Comparison of ENCODE assay signal across 17 cellular contexts in genomic region chr6:139425780-139426179, GRCh38. TPM values are rescaled to one million over a fixed set of nuclear protein-coding genes. Genes with fewer than 3 reads are reported as not detected.
DNase-seq lines count a peak whose midpoint lies in the region; ATAC-seq and TF ChIP-seq lines count a peak whose summit lies in the region.
"Had no signal": no experiment of that assay in that cellular context is flagged by ENCODE, and none has a peak within 500 bp of the region (broad histone marks: within the 10 kb centered on the region; RNA-seq: fewer than 3 reads in every experiment).

No MANE protein-coding gene starts in this region.

- no peaks in the 10 kb centered on the region; the same call in 1 of the 2 replicates for H3K9me3 ChIP-seq in PC-9 (ENCODE audit: insufficient read depth, low read depth)
- H3K9me3 ChIP-seq in neural progenitor cell (ENCODE audit: low read depth) = no peaks in the 10 kb centered on the region
- H3K9me3 ChIP-seq in sigmoid colon = no peaks in the 10 kb centered on the region

- POLR2A ChIA-PET in PC-9 (lab: Charles Lee; ENCODE audit: unreplicated experiment) = interaction anchor here (0.6 kb wide), 1 partner anchor 143 kb away, joined by 4 read pairs; no protein-coding TSS in a partner anchor

- H3F3A ChIP-seq in GM23338 (replicated peaks; ENCODE audit: low read depth) = no peaks in the 10 kb centered on the region
- no peaks in the 10 kb centered on the region for H3F3A ChIP-seq in PC-9 (ENCODE audit: insufficient read depth, low read depth)
- H3F3A ChIP-seq in neural progenitor cell (ENCODE audit: low read depth) = peaks cover 6% of the 10 kb centered on the region

- H3K4me1 ChIP-seq in GM23338 (ENCODE audit: insufficient read depth) = peaks cover 11% of the 10 kb centered on the region
- H3K4me1 ChIP-seq in PC-9 (replicated peaks; ENCODE audit: insufficient read depth) = peaks cover 7% of the 10 kb centered on the region; the same call in 1 of the 2 replicates
- peaks cover 17% of the 10 kb centered on the region for H3K4me1 ChIP-seq in neural progenitor cell
- H3K4me1 ChIP-seq in sigmoid colon = peaks cover 0 to 14% (median 6%) of the 10 kb centered on the region in 4 donors

- ATAC-seq in GM23338 = no peak
- no peak for ATAC-seq in GM21447 (IDR thresholded peaks at IDR 0.05; ENCODE audit: unreplicated experiment)
- ATAC-seq: HCT116 had no signal

- no peaks in the 10 kb centered on the region for H4K20me1 ChIP-seq in GM23338 (replicated peaks; ENCODE audit: insufficient read depth)
- no peaks in the 10 kb centered on the region for H4K20me1 ChIP-seq in PC-9 (ENCODE audit: insufficient read depth)
- H4K20me1 ChIP-seq in neural progenitor cell (ENCODE audit: low read depth) = no peaks in the 10 kb centered on the region

- TF ChIP-seq POLR2A in sigmoid colon (IDR thresholded peaks at IDR 0.05) = no peak

- H3K4me3 ChIP-seq in GM23338 = no peak overlapping the region
- H3K4me3 ChIP-seq in PC-9 = no peak overlapping the region
- H3K4me3 ChIP-seq in neural progenitor cell = no peak overlapping the region
- H3K4me3 ChIP-seq in sigmoid colon = no peak overlapping the region
- H3K4me3 ChIP-seq: SK-N-MC had no signal

- H3K27me3 ChIP-seq in GM23338 (ENCODE audit: insufficient read depth) = no peaks in the 10 kb centered on the region
- H3K27me3 ChIP-seq in PC-9 (ENCODE audit: insufficient read depth, low read depth) = no peaks in the 10 kb centered on the region
- H3K27me3 ChIP-seq in neural progenitor cell = no peaks in the 10 kb centered on the region
- H3K27me3 ChIP-seq in sigmoid colon = no peaks in the 10 kb centered on the region

- H3K9ac ChIP-seq in neural progenitor cell = no peak overlapping the region

- CTCF ChIA-PET in PC-9 (lab: Charles Lee) = interaction anchor here (0.7 kb wide), 1 partner anchor 164 kb away, joined by 3 read pairs; no protein-coding TSS in a partner anchor

- H3K27me3 Mint-ChIP-seq in GM23338 (ENCODE audit: insufficient read depth, low read depth, poor library complexity) = peaks cover 4% of the 10 kb centered on the region
- H3K27me3 Mint-ChIP-seq in neural progenitor cell (ENCODE audit: insufficient read depth, low read depth) = peaks cover 9% of the 10 kb centered on the region

- H3K27ac Mint-ChIP-seq in GM23338 (no peak overlapping the region), neural progenitor cell (no peak overlapping the region)
- H3K27ac Mint-ChIP-seq: T-helper 2 cell treated with Interferon-gamma antibody and Interleukin-4, amounts not matched to agents 5 μg/mL and 100 μg/mL, for 36 hours had no signal

- H3K79me2 ChIP-seq in GM23338 (replicated peaks; ENCODE audit: insufficient read depth) (no peaks in the 10 kb centered on the region), PC-9 (ENCODE audit: low read depth) (no peaks in the 10 kb centered on the region), neural progenitor cell (ENCODE audit: low read depth) (no peaks in the 10 kb centered on the region)

- H3K4me3 Mint-ChIP-seq in GM23338 (no peak overlapping the region), neural progenitor cell (no peak overlapping the region)
- H3K4me3 Mint-ChIP-seq: CD8-positive, alpha-beta memory T cell; T-helper 2 cell treated with Interferon-gamma antibody and Interleukin-4, amounts not matched to agents 5 μg/mL and 100 μg/mL, for 36 hours had no signal

- 79 to 91% methylated on average over 2 of the region's 2 CpGs for WGBS in sigmoid colon, 2 donors

- no peaks in the 10 kb centered on the region for H3K36me3 Mint-ChIP-seq in GM23338 (ENCODE audit: low read depth)
- H3K36me3 Mint-ChIP-seq in neural progenitor cell = no peaks in the 10 kb centered on the region
- H3K36me3 Mint-ChIP-seq: CD8-positive, alpha-beta memory T cell had no signal

- no peak for TF ChIP-seq EP300 in sigmoid colon (IDR thresholded peaks at IDR 0.05)

- H3K36me3 ChIP-seq in GM23338 (ENCODE audit: insufficient read depth) = no peaks in the 10 kb centered on the region
- no peaks in the 10 kb centered on the region for H3K36me3 ChIP-seq in PC-9 (ENCODE audit: low read depth)
- H3K36me3 ChIP-seq in neural progenitor cell = no peaks in the 10 kb centered on the region
- H3K36me3 ChIP-seq in sigmoid colon = no peaks in the 10 kb centered on the region

- BruUV-seq in PC-9 (replicated peaks; lab: Mats Ljungman, UMichigan) = no TSS peak

- peaks cover 14% of the 10 kb centered on the region; the same call in 2 of the 3 replicates for H3K4me1 Mint-ChIP-seq in GM23338
- peaks cover 46% of the 10 kb centered on the region for H3K4me1 Mint-ChIP-seq in neural progenitor cell
- H3K4me1 Mint-ChIP-seq: CD8-positive, alpha-beta memory T cell had no signal

- H3K4me2 ChIP-seq in GM23338 (0 out of 2 replicates have a peak overlapping the region, but pooled peaks have one; percentile 8), PC-9 (no peak overlapping the region), neural progenitor cell (no peak overlapping the region)

- H3K9me3 Mint-ChIP-seq in GM23338 (no peaks in the 10 kb centered on the region), neural progenitor cell (no peaks in the 10 kb centered on the region)
- H3K9me3 Mint-ChIP-seq: CD8-positive, alpha-beta memory T cell; T-helper 2 cell treated with Interferon-gamma antibody and Interleukin-4, amounts not matched to agents 5 μg/mL and 100 μg/mL, for 36 hours had no signal

- intact Hi-C loops in PC-9 (cut with micrococcal nuclease; ENCODE audit: unreplicated experiment) (no loop called here), sigmoid colon (cut with DNase I) (no loop called here)

- H2AFZ ChIP-seq in GM23338 (peak overlapping the region; percentile 29; the same call in 1 of the 2 replicates), PC-9 (peak overlapping the region; percentile 24; the same call in 1 of the 2 replicates), neural progenitor cell (replicated peaks) (peak overlapping the region; percentile 38)

- H3K9me2 ChIP-seq in GM23338 (ENCODE audit: insufficient read depth) (no peaks in the 10 kb centered on the region; the same call in 1 of the 2 replicates), PC-9 (ENCODE audit: insufficient read depth) (no peaks in the 10 kb centered on the region)

- TF ChIP-seq CTCF in GM23338 (conservative IDR thresholded peaks at IDR 0.05; ENCODE audit: low read depth in 2 of 2) = no peak
- no peak for TF ChIP-seq CTCF in PC-9 (conservative IDR thresholded peaks at IDR 0.05)
- no peak for TF ChIP-seq CTCF in neural progenitor cell (IDR thresholded peaks at IDR 0.05)
- no peak for TF ChIP-seq CTCF in sigmoid colon (IDR thresholded peaks at IDR 0.05)

- no peak overlapping the region for H3K27ac ChIP-seq in GM23338 (ENCODE audit: low read depth)
- H3K27ac ChIP-seq in PC-9 = 0 out of 2 replicates have a peak overlapping the region, but pooled peaks have one; percentile 3
- H3K27ac ChIP-seq in neural progenitor cell = no peak overlapping the region
- no peak overlapping the region for H3K27ac ChIP-seq in sigmoid colon
- H3K27ac ChIP-seq: SK-N-MC had no signal

- DNase-seq in GM23338 (ENCODE audit: low spot score) (no peak), NCI-H146 treated with DMSO at 0.1 percent for 48 hours (lab: John Stamatoyannopoulos, UW; ENCODE audit: unreplicated experiment) (peak; percentile 58), PC-9 (peak in 1 of 2 experiments; percentile 59), neural progenitor cell (ENCODE audit: low spot score) (no peak), EL (no peak), NCI-H524 treated with DMSO at 0.1 percent for 48 hours (lab: John Stamatoyannopoulos, UW) (no peak), sigmoid colon (no peak)
- DNase-seq: C1 segment of cervical spinal cord; CD8-positive, alpha-beta memory T cell; NCI-H1105; NCI-H2029; NCI-H226; Right ventricle myocardium superior had no signal

TF ChIP-seq in GM23338, 12 proteins besides CTCF, POLR2A, EP300 and RAD21 (continues in another document):
- TF ChIP-seq EZH2phosphoT487 (IDR thresholded peaks at IDR 0.05; ENCODE audit: unreplicated experiment) = no peak
- TF ChIP-seq CREB1 (CRISPR knock-in tag; IDR thresholded peaks at IDR 0.05; ENCODE audit: low read depth) = no peak
- no peak for TF ChIP-seq REST (IDR thresholded peaks at IDR 0.05; ENCODE audit: unreplicated experiment)
- TF ChIP-seq ZNF331 (CRISPR knock-in tag; IDR thresholded peaks at IDR 0.05; ENCODE audit: low read depth) = no peak
- no peak for TF ChIP-seq STAT1 (IDR thresholded peaks at IDR 0.05; ENCODE audit: unreplicated experiment)
- no peak for TF ChIP-seq EZH2 (IDR thresholded peaks at IDR 0.05; ENCODE audit: low read depth, unreplicated experiment)
- no peak for TF ChIP-seq ZNF114 (CRISPR knock-in tag; IDR thresholded peaks at IDR 0.05)

RNA-seq across cellular contexts. Expression of gene CITED2, which starts 51.3 kb away (rescaled TPM):
- 74.4 and 76.9 TPM in 2 replicates for total RNA-seq in GM23338 (2014; rRNA removed; shearing (Covaris generic))
- polyA plus RNA-seq in GM23338 (2016; fragmentation: Nextera tagmentation; extraction: Ambion mirVana) (24.8 and 26.6 TPM in 2 replicates), sigmoid colon (10 to 100 TPM; 26.4 to 57.7 (median 35.5) TPM)
- total RNA-seq in PC-9 (2021) (47.0 and 54.0 TPM in 2 replicates), neural progenitor cell (ENCODE audit: low replicate concordance) (215 and 222 TPM in 2 replicates), sigmoid colon (100 to 1,000 TPM in 3 of 4 donors, 10 to 100 TPM in 1; 71.7 to 182 (median 132) TPM)
